In genomic region chr16:19524356-19524865, GRCh38 we compare ENCODE assay signal across 8 cellular contexts. TPM values are rescaled to one million over a fixed set of nuclear protein-coding genes. Genes with fewer than 3 reads are reported as not detected.
DNase-seq lines count a peak whose midpoint lies in the region; ATAC-seq, FAIRE-seq and TF ChIP-seq lines count a peak whose summit lies in the region.

No MANE protein-coding gene starts in this region.

- intact Hi-C loops in body of pancreas (cut with DNase I) (no loop called here), kidney (cut with DNase I) (no loop called here), stomach (cut with DNase I; ENCODE audit: low total_unique reads) (no loop called here)

- peaks cover 19% of the 10 kb centered on the region; the same call in 1 of the 2 replicates for H3K4me1 ChIP-seq in ES-I3 (ENCODE audit: insufficient read depth, low read length)
- H3K4me1 ChIP-seq in body of pancreas = peaks cover 37% of the 10 kb centered on the region
- peaks cover 7 to 13% of the 10 kb centered on the region in 2 donors for H3K4me1 ChIP-seq in kidney (ENCODE audit: control insufficient read depth in 1 of 2, insufficient read depth in 1 of 2, low read depth in 1 of 2, low read length in 2 of 2)
- H3K4me1 ChIP-seq in stomach = peaks cover 26 to 57% (median 51%) of the 10 kb centered on the region in 4 donors

- no peaks in the 10 kb centered on the region for H3K27me3 ChIP-seq in body of pancreas
- H3K27me3 ChIP-seq in stomach = no peaks in the 10 kb centered on the region

- no peaks in the 10 kb centered on the region for H3K9me3 ChIP-seq in ES-I3 (ENCODE audit: control insufficient read depth, insufficient read depth, low read length)
- no peaks in the 10 kb centered on the region for H3K9me3 ChIP-seq in body of pancreas
- no peaks in the 10 kb centered on the region for H3K9me3 ChIP-seq in kidney (ENCODE audit: control insufficient read depth in 1 of 2, low read length in 2 of 2)
- H3K9me3 ChIP-seq in stomach = no peaks in the 10 kb centered on the region

- no peak for TF ChIP-seq EP300 in stomach (IDR thresholded peaks at IDR 0.05)

- DNase-seq in MV-4-11 (lab: John Stamatoyannopoulos, UW) (peak; percentile 60), body of pancreas (no peak), kidney (no peak), stomach (no peak)

- H3K36me3 ChIP-seq in ES-I3 (ENCODE audit: insufficient read depth, low read length) = no peaks in the 10 kb centered on the region
- H3K36me3 ChIP-seq in body of pancreas (replicated peaks in 1 of 2; ENCODE audit: insufficient read depth in 1 of 2, low read depth in 2 of 2) = no peaks in the 10 kb centered on the region
- peaks cover 0 to 6% of the 10 kb centered on the region in 2 donors for H3K36me3 ChIP-seq in kidney (ENCODE audit: control insufficient read depth in 1 of 2, insufficient read depth in 2 of 2, low read length in 2 of 2)
- peaks cover 0 to 17% (median 15%) of the 10 kb centered on the region in 4 donors for H3K36me3 ChIP-seq in stomach

- H3K4me3 ChIP-seq in body of pancreas (peak overlapping the region; percentile 83 to 100), kidney (ENCODE audit: low read length in 2 of 2) (peak overlapping the region; percentile 87 to 88), stomach (peak overlapping the region; percentile 82 to 99 (median 90))

- ATAC-seq in body of pancreas (no peak), GM18867 (IDR thresholded peaks at IDR 0.05; ENCODE audit: unreplicated experiment) (no peak), GM19023 (IDR thresholded peaks at IDR 0.05; ENCODE audit: unreplicated experiment) (no peak), GM18502 (IDR thresholded peaks at IDR 0.05; ENCODE audit: poor library complexity, unreplicated experiment) (no peak)

- FAIRE-seq in kidney (lab: Jason Lieb, UNC) = no peak

- H3K9ac ChIP-seq in ES-I3 (ENCODE audit: low read depth, low read length) (peak overlapping the region; percentile 81), kidney (ENCODE audit: low read length in 2 of 2) (peak overlapping the region; percentile 74 to 79)

- WGBS in body of pancreas, 2 donors = 1 to 4% methylated on average over 18 of the region's 18 CpGs
- whole genome bisulfite sequencing in stomach, 5 donors = 0 to 1% (median 1%) methylated on average over 13 to 18 of the region's 18 CpGs

- peak overlapping the region in 3 of 4 donors; percentile 14 to 70 (median 19) for H3K27ac ChIP-seq in body of pancreas
- no peak overlapping the region for H3K27ac ChIP-seq in kidney (ENCODE audit: low read depth in 2 of 2, low read length in 2 of 2)
- peak overlapping the region; percentile 45 to 84 (median 78) for H3K27ac ChIP-seq in stomach

- no peak for TF ChIP-seq CTCF in body of pancreas (IDR thresholded peaks at IDR 0.05)
- no peak for TF ChIP-seq CTCF in kidney (IDR thresholded peaks at IDR 0.05; ENCODE audit: borderline replicate concordance, extremely low read depth, insufficient read depth)
- no peak for TF ChIP-seq CTCF in stomach (IDR thresholded peaks at IDR 0.05)

- no peak for TF ChIP-seq POLR2A in body of pancreas (IDR thresholded peaks at IDR 0.05)
- TF ChIP-seq POLR2A in stomach (IDR thresholded peaks at IDR 0.05) = no peak

RNA-seq across cellular contexts. Expression of gene CCP110, which starts 0.7 kb away (rescaled TPM):
- total RNA-seq in body of pancreas (10 to 100 TPM in 1 of 2 donors, 1 to 10 TPM in 1; 9.6 to 16.2 TPM), kidney (14.5 TPM), stomach (10 to 100 TPM in 3 of 5 donors, 1 to 10 TPM in 2; 2.3 to 67.7 (median 24.3) TPM)
- polyA plus RNA-seq in kidney (ENCODE audit: insufficient read depth, low read depth, low replicate concordance) (3.5 TPM), stomach (1 to 10 TPM; 4.2 to 5.8 (median 5.1) TPM)

RNA-seq across cellular contexts. Expression of gene GDE1, which starts 2.5 kb away (rescaled TPM):
- 10 to 100 TPM; 29.7 to 30.6 TPM for total RNA-seq in body of pancreas
- total RNA-seq in kidney = 48.2 TPM
- 54.7 TPM for polyA plus RNA-seq in kidney (ENCODE audit: insufficient read depth, low read depth, low replicate concordance)
- 10 to 100 TPM; 27.8 to 80.0 (median 37.9) TPM for total RNA-seq in stomach
- 10 to 100 TPM; 35.8 to 59.1 (median 41.7) TPM for polyA plus RNA-seq in stomach

RNA-seq across cellular contexts. Expression of gene VPS35L, which starts 31.1 kb away (rescaled TPM):
- total RNA-seq in body of pancreas (10 to 100 TPM; 25.4 to 31.6 TPM), kidney (63.5 TPM), stomach (100 to 1,000 TPM in 1 of 5 donors, 10 to 100 TPM in 4; 15.2 to 205 (median 51.9) TPM)
- polyA plus RNA-seq in kidney (ENCODE audit: insufficient read depth, low read depth, low replicate concordance) (42.4 TPM), stomach (10 to 100 TPM; 16.0 to 25.8 (median 23.7) TPM)

Comparison
In these comparisons a context has a peak if more than half of its experiments do, and no peak if none do; other contexts are left out.
1. H3K27ac ChIP-seq: peak in body of pancreas (3 of 4) and stomach (5 of 5); none in kidney (0 of 2).
2. Peak in every context shown above with its lines, with median percentiles within 50 percentile points of each other: H3K4me3 ChIP-seq.